In the genomic region with DNA sequence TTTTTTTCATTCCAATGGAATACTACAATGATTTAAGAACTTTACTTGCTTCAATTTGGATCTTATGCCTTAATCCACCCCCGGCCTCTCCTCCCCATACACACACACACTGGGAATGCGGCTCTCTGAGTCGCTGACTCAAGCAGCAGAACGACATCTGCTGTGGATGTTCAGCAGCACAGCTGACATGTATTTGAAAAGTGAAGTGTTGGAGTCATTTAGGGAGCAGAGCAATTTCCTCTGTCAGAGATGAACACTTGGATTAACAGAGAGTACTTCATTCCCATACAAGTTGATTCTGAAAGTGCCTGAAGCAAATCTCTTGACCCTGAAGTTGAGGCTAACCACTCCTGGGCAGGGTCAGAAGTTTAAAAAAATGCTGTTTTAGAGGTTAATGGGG, we compare ENCODE assay signal across 8 cellular contexts. TPM values are rescaled to one million over a fixed set of nuclear protein-coding genes. Genes with fewer than 3 reads are reported as not detected.
DNase-seq lines count a peak whose midpoint lies in the region; ATAC-seq and TF ChIP-seq lines count a peak whose summit lies in the region.
"Had no signal": no experiment of that assay in that cellular context is flagged by ENCODE, and none has a peak within 500 bp of the region (broad histone marks: within the 10 kb centered on the region; RNA-seq: fewer than 3 reads in every experiment).

No MANE protein-coding gene starts in this region.

- no peak for TF ChIP-seq POLR2A in transverse colon (IDR thresholded peaks at IDR 0.05)

- H3K4me1 ChIP-seq in transverse colon: peaks cover 0 to 14% (median 11%) of the 10 kb centered on the region in 4 donors

- H3K9me3 Mint-ChIP-seq in activated naive CD4-positive, alpha-beta T cell treated with anti-CD3 and anti-CD28 coated beads, Interleukin-2, amount 50 U/mL, for 72 hours: no peaks in the 10 kb centered on the region
- H3K9me3 Mint-ChIP-seq: dendritic cell treated with granulocyte-macrophage colony-stimulating factor and Interleukin-4, amounts not matched to agents 40 ng/mL and 50 ng/mL, for 4 days had no signal

- no peaks in the 10 kb centered on the region for H3K9me3 ChIP-seq in transverse colon

- ATAC-seq in left colon: no peak
- no peak for ATAC-seq in GM18861 (IDR thresholded peaks at IDR 0.05; ENCODE audit: unreplicated experiment)
- ATAC-seq in activated naive CD4-positive, alpha-beta T cell treated with anti-CD3 and anti-CD28 coated beads, Interleukin-2, amount 50 U/mL, for 72 hours: no peak

- in situ Hi-C loops in transverse colon (cut with MboI; ENCODE audit: low pct_ligation_motif_present in 1 of 4, low pct_unique_long_range_greater_than_20kb in 1 of 4, low sequenced_read_pairs in 3 of 4): no loop called here

- H3K36me3 Mint-ChIP-seq in activated naive CD4-positive, alpha-beta T cell treated with anti-CD3 and anti-CD28 coated beads, Interleukin-2, amount 50 U/mL, for 72 hours: no peaks in the 10 kb centered on the region

- no peak for TF ChIP-seq EP300 in transverse colon (IDR thresholded peaks at IDR 0.05; ENCODE audit: low read depth)

- H3K27ac ChIP-seq in transverse colon: peak overlapping the region; percentile 44 to 56 (median 52)

- H3K27me3 ChIP-seq in transverse colon: no peaks in the 10 kb centered on the region

- intact Hi-C loops in left colon (cut with DNase I, micrococcal nuclease) (no loop called here), transverse colon (cut with DNase I; ENCODE audit: low total_unique reads) (no loop called here)

- 42 to 50% methylated on average over 2 to 4 of the region's 4 CpGs for WGBS in transverse colon (ENCODE audit: low coverage in 1 of 2), 2 donors

- H3K4me3 ChIP-seq in transverse colon: no peak overlapping the region

- H3K27ac Mint-ChIP-seq in activated naive CD4-positive, alpha-beta T cell treated with anti-CD3 and anti-CD28 coated beads, Interleukin-2, amount 50 U/mL, for 72 hours: no peak overlapping the region
- H3K27ac Mint-ChIP-seq: dendritic cell treated with granulocyte-macrophage colony-stimulating factor and Interleukin-4, amounts not matched to agents 40 ng/mL and 50 ng/mL, for 4 days had no signal

- TF ChIP-seq CTCF in transverse colon (IDR thresholded peaks at IDR 0.05): peak in 2 of 5 experiments; percentile 8 to 15

- DNase-seq in M059J (ENCODE audit: low read depth): peak; percentile 95
- peak; percentile 67 for DNase-seq in brain pericyte (ENCODE audit: low read depth, low spot score)
- peak; percentile 16 to 40 for DNase-seq in left colon
- DNase-seq in transverse colon: peak; percentile 32
- DNase-seq in activated T-cell treated with anti-CD3 and anti-CD28 coated beads for 4 hours: no peak
- DNase-seq in activated naive CD4-positive, alpha-beta T cell treated with anti-CD3 and anti-CD28 coated beads, Interleukin-2, amount 50 U/mL, for 72 hours (ENCODE audit: low spot score in 2 of 2): no peak

- no peaks in the 10 kb centered on the region for H3K36me3 ChIP-seq in transverse colon

RNA-seq across cellular contexts. Expression of a gene that starts 27.9 kb away (rescaled TPM):
- 85.6 and 156 TPM in 2 replicates for total RNA-seq in M059J (2014; rRNA removed; shearing (Covaris generic))
- total RNA-seq in left colon: 10 to 100 TPM; 12.4 to 31.8 TPM
- 10 to 100 TPM; 27.3 to 54.9 (median 40.1) TPM for total RNA-seq in transverse colon
- total RNA-seq in activated naive CD4-positive, alpha-beta T cell treated with anti-CD3 and anti-CD28 coated beads, Interleukin-2, amount 50 U/mL, for 72 hours: not detected

Comparison
In these comparisons a context has a peak if more than half of its experiments do, and no peak if none do; other contexts are left out.
1. DNase-seq: peak in M059J (single experiment), brain pericyte (single experiment), left colon (2 of 2) and transverse colon (single experiment); none in activated T-cell treated with anti-CD3 and anti-CD28 coated beads for 4 hours (single experiment) and activated naive CD4-positive, alpha-beta T cell treated with anti-CD3 and anti-CD28 coated beads, Interleukin-2, amount 50 U/mL, for 72 hours (0 of 2).
2. RNA of a gene that starts 27.9 kb away (total RNA-seq): 85.6 to 156 TPM in M059J, 27.3 to 54.9 TPM in transverse colon and 12.4 to 31.8 TPM in left colon; not detected in activated naive CD4-positive, alpha-beta T cell treated with anti-CD3 and anti-CD28 coated beads, Interleukin-2, amount 50 U/mL, for 72 hours; every median in the first group is over 10 times any median in the second.